ENCODE assay signal across 8 cellular contexts in genomic region chr6:107820571-107821261, GRCh38. TPM values are rescaled to one million over a fixed set of nuclear protein-coding genes. Genes with fewer than 3 reads are reported as not detected.
DNase-seq lines count a peak whose midpoint lies in the region; ATAC-seq, FAIRE-seq and TF ChIP-seq lines count a peak whose summit lies in the region.

No MANE protein-coding gene starts in this region.

- no peak overlapping the region for H2AFZ ChIP-seq in PC-3 (ENCODE audit: low read length)

- H4K20me1 ChIP-seq in PC-3 (ENCODE audit: low read length) = no peaks in the 10 kb centered on the region

- no peaks in the 10 kb centered on the region for H3K79me2 ChIP-seq in PC-3 (ENCODE audit: low read length)

- no peak overlapping the region for H3K27ac ChIP-seq in PC-3 (ENCODE audit: low read length)

- DNase-seq in NCI-H774 (lab: John Stamatoyannopoulos, UW) (peak; percentile 44), kidney epithelial cell (ENCODE audit: low read depth) (peak; percentile 18), PC-3 (no peak), GM12892 (ENCODE audit: insufficient read length) (no peak)
- DNase-seq in activated naive CD8-positive, alpha-beta T cell treated with anti-CD3 and anti-CD28 coated beads, Interleukin-2, amount 10 ng/mL, durations not matched to agents 7 days and 5 days = peak; percentile 48
- DNase-seq in stimulated activated CD8-positive, alpha-beta memory T cell treated with anti-CD3 and anti-CD28 coated beads, Interleukin-4, amount 100 ng/mL, for 48 hours = peak; percentile 54

- TF ChIP-seq CTCF in kidney epithelial cell (IDR thresholded peaks at IDR 0.05; ENCODE audit: insufficient read depth, low read length, poor library complexity, severe bottlenecking) = no peak
- no peak for TF ChIP-seq CTCF in PC-3 (conservative IDR thresholded peaks at IDR 0.05; ENCODE audit: low read depth, low read length)

- H3K9me2 ChIP-seq in PC-3 (replicated peaks; ENCODE audit: low read length) = no peaks in the 10 kb centered on the region

- CTCF ChIA-PET in PC-3 (lab: Charles Lee) = no interaction called here

- H3K36me3 ChIP-seq in ES-I3 (ENCODE audit: insufficient read depth, low read length) (no peaks in the 10 kb centered on the region), kidney epithelial cell (ENCODE audit: control insufficient read depth, insufficient read depth, low read length) (no peaks in the 10 kb centered on the region), PC-3 (ENCODE audit: low read depth, low read length) (no peaks in the 10 kb centered on the region)

- peak; percentile 2 for ATAC-seq in activated naive CD8-positive, alpha-beta T cell treated with anti-CD3 and anti-CD28 coated beads, Interleukin-2, amount 10 ng/mL, durations not matched to agents 7 days and 5 days (ENCODE audit: low read depth)
- ATAC-seq in PC-3 (no peak), HG03159 (IDR thresholded peaks at IDR 0.05; ENCODE audit: unreplicated experiment) (no peak)

- H3K27ac Mint-ChIP-seq in activated naive CD8-positive, alpha-beta T cell treated with anti-CD3 and anti-CD28 coated beads, Interleukin-2, amount 10 ng/mL, durations not matched to agents 7 days and 5 days = peak overlapping the region; percentile 92

- TF ChIP-seq POLR2A in GM12892 (IDR thresholded peaks at IDR 0.05; ENCODE audit: low read depth, low read length) = no peak

- no TSS peak for BruUV-seq in PC-3 (replicated peaks; lab: Mats Ljungman, UMichigan)

- H3K4me1 Mint-ChIP-seq in activated naive CD8-positive, alpha-beta T cell treated with anti-CD3 and anti-CD28 coated beads, Interleukin-2, amount 10 ng/mL, durations not matched to agents 7 days and 5 days = peaks cover 73% of the 10 kb centered on the region

- H3K27me3 ChIP-seq in kidney epithelial cell (ENCODE audit: control insufficient read depth, insufficient read depth, low read length) = no peaks in the 10 kb centered on the region
- peaks cover 42% of the 10 kb centered on the region for H3K27me3 ChIP-seq in PC-3 (ENCODE audit: low read length)

- no peaks in the 10 kb centered on the region for H3K27me3 Mint-ChIP-seq in activated naive CD8-positive, alpha-beta T cell treated with anti-CD3 and anti-CD28 coated beads, Interleukin-2, amount 10 ng/mL, durations not matched to agents 7 days and 5 days

- peaks cover 15% of the 10 kb centered on the region for H3K36me3 Mint-ChIP-seq in activated naive CD8-positive, alpha-beta T cell treated with anti-CD3 and anti-CD28 coated beads, Interleukin-2, amount 10 ng/mL, durations not matched to agents 7 days and 5 days

- H3K9me3 ChIP-seq in ES-I3 (ENCODE audit: control insufficient read depth, insufficient read depth, low read length) = no peaks in the 10 kb centered on the region
- H3K9me3 ChIP-seq in PC-3 (ENCODE audit: low read length) = no peaks in the 10 kb centered on the region

- H3K9me3 Mint-ChIP-seq in activated naive CD8-positive, alpha-beta T cell treated with anti-CD3 and anti-CD28 coated beads, Interleukin-2, amount 10 ng/mL, durations not matched to agents 7 days and 5 days = no peaks in the 10 kb centered on the region

- H3K9ac ChIP-seq in ES-I3 (ENCODE audit: low read depth, low read length) (peak overlapping the region; percentile 24; the same call in 1 of the 2 replicates), PC-3 (ENCODE audit: low read length) (no peak overlapping the region)

- intact Hi-C loops in PC-3 (cut with micrococcal nuclease) = no loop called here

- no peak overlapping the region for H3K4me2 ChIP-seq in PC-3 (ENCODE audit: low read length)

- H3K4me3 ChIP-seq in kidney epithelial cell (ENCODE audit: low read depth, low read length) = no peak overlapping the region
- H3K4me3 ChIP-seq in PC-3 (ENCODE audit: low read length) = no peak overlapping the region

- POLR2A ChIA-PET in activated naive CD8-positive, alpha-beta T cell treated with anti-CD3 and anti-CD28 coated beads, Interleukin-2, amount 10 ng/mL, durations not matched to agents 7 days and 5 days (lab: Charles Lee) = interaction anchor here (1.0 to 8.1 kb wide), 10 partner anchors 12 to 164 kb away, joined by 3 to 86 read pairs (median 30); no protein-coding TSS in a partner anchor
- POLR2A ChIA-PET in PC-3 (lab: Charles Lee; ENCODE audit: unreplicated experiment) = no interaction called here

- H3K4me1 ChIP-seq in ES-I3 (ENCODE audit: insufficient read depth, low read length) = peaks cover 25% of the 10 kb centered on the region; the same call in 1 of the 2 replicates
- H3K4me1 ChIP-seq in PC-3 (ENCODE audit: insufficient read depth, low read length) = no peaks in the 10 kb centered on the region

- H3K4me3 Mint-ChIP-seq in activated naive CD8-positive, alpha-beta T cell treated with anti-CD3 and anti-CD28 coated beads, Interleukin-2, amount 10 ng/mL, durations not matched to agents 7 days and 5 days = peak overlapping the region; percentile 81

- H3F3A ChIP-seq in PC-3 (ENCODE audit: low read length, unreplicated experiment) = no peaks in the 10 kb centered on the region

- FAIRE-seq in GM12892 (lab: Jason Lieb, UNC) = no peak

RNA-seq across cellular contexts. Expression of gene SCML4, which starts 3.4 kb away (rescaled TPM):
- total RNA-seq in activated naive CD8-positive, alpha-beta T cell treated with anti-CD3 and anti-CD28 coated beads, Interleukin-2, amount 10 ng/mL, durations not matched to agents 7 days and 5 days = 10 to 100 TPM; 62.6 to 68.7 TPM
- not detected in 2 replicates for total RNA-seq in kidney epithelial cell
- total RNA-seq in PC-3 (2014; rRNA removed) = not detected in 2 replicates
- not detected for polyA plus RNA-seq in GM12892 (2012; ENCODE audit: missing spikeins)

Comparison
In these comparisons a context has a peak if more than half of its experiments do, and no peak if none do; other contexts are left out.
1. DNase-seq: peak in NCI-H774 (single experiment), activated naive CD8-positive, alpha-beta T cell treated with anti-CD3 and anti-CD28 coated beads, Interleukin-2, amount 10 ng/mL, durations not matched to agents 7 days and 5 days (single experiment), kidney epithelial cell (single experiment) and stimulated activated CD8-positive, alpha-beta memory T cell treated with anti-CD3 and anti-CD28 coated beads, Interleukin-4, amount 100 ng/mL, for 48 hours (single experiment); none in PC-3 (single experiment) and GM12892 (single experiment).
2. RNA of gene SCML4, which starts 3.4 kb away (total RNA-seq): 62.6 to 68.7 TPM in activated naive CD8-positive, alpha-beta T cell treated with anti-CD3 and anti-CD28 coated beads, Interleukin-2, amount 10 ng/mL, durations not matched to agents 7 days and 5 days; not detected in kidney epithelial cell and not detected in PC-3; every median in the first group is over 10 times any median in the second.